In the genomic region with DNA sequence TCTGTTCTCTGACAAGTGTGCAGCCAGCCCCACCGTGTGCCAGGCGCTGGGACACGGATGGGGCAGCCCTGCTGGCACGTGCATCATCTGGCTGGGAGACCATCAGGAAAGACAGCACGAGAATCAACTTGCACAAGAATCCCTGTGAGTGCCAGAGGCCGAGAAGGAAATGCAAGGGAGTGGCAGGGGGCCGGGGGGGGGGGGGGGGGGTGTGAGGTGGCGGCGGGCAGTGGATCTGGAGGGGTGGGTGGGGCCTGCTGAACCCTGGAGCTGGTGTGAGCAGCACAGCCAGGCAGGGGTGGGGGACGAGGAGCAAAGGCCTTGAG, we compare ENCODE assay signal across 19 cellular contexts. TPM values are rescaled to one million over a fixed set of nuclear protein-coding genes. Genes with fewer than 3 reads are reported as not detected.
DNase-seq lines count a peak whose midpoint lies in the region; ATAC-seq and TF ChIP-seq lines count a peak whose summit lies in the region.
"Had no signal": no experiment of that assay in that cellular context is flagged by ENCODE, and none has a peak within 500 bp of the region (broad histone marks: within the 10 kb centered on the region; RNA-seq: fewer than 3 reads in every experiment).

No MANE protein-coding gene starts in this region.

- peak overlapping the region; percentile 89; the same call in 1 of the 2 replicates for H3K27ac Mint-ChIP-seq in WTC11
- H3K27ac Mint-ChIP-seq in CD8-positive, alpha-beta memory T cell: no peak overlapping the region
- H3K27ac Mint-ChIP-seq: activated naive CD8-positive, alpha-beta T cell treated with anti-CD3 and anti-CD28 coated beads, Interleukin-2, amount 50 U/mL, for 24 hours; CD4-positive, alpha-beta T cell had no signal

- peaks cover 60% of the 10 kb centered on the region for H3K4me1 Mint-ChIP-seq in WTC11
- H3K4me1 Mint-ChIP-seq in CD8-positive, alpha-beta memory T cell: no peaks in the 10 kb centered on the region
- H3K4me1 Mint-ChIP-seq: activated naive CD8-positive, alpha-beta T cell treated with anti-CD3 and anti-CD28 coated beads, Interleukin-2, amount 50 U/mL, for 24 hours had no signal

- POLR2A ChIA-PET in WTC11 (lab: Charles Lee): no interaction called here
- POLR2A ChIA-PET in CD8-positive, alpha-beta memory T cell (lab: Charles Lee): no interaction called here

- in situ Hi-C loops in GM23248 (cut with MboI): no loop called here

- H3K36me3 Mint-ChIP-seq in WTC11: no peaks in the 10 kb centered on the region
- no peaks in the 10 kb centered on the region for H3K36me3 Mint-ChIP-seq in CD8-positive, alpha-beta memory T cell

- no peaks in the 10 kb centered on the region for H3K9me2 ChIP-seq in hepatocyte (replicated peaks; ENCODE audit: insufficient read depth)
- no peaks in the 10 kb centered on the region for H3K9me2 ChIP-seq in GM23248 (ENCODE audit: insufficient read depth)

- H4K20me1 ChIP-seq in hepatocyte (ENCODE audit: insufficient read depth, poor library complexity, severe bottlenecking): no peaks in the 10 kb centered on the region
- no peaks in the 10 kb centered on the region for H4K20me1 ChIP-seq in GM23248 (ENCODE audit: insufficient read depth)

- no peaks in the 10 kb centered on the region for H3K9me3 ChIP-seq in heart left ventricle
- H3K9me3 ChIP-seq in hepatocyte (ENCODE audit: low read depth): no peaks in the 10 kb centered on the region
- H3K9me3 ChIP-seq in CD8-positive, alpha-beta memory T cell (ENCODE audit: low read length): no peaks in the 10 kb centered on the region
- no peaks in the 10 kb centered on the region for H3K9me3 ChIP-seq in GM23248 (ENCODE audit: low read depth)
- H3K9me3 ChIP-seq: neutrophil had no signal

- no peak overlapping the region for H3K9ac ChIP-seq in GM23248

- H3K27me3 ChIP-seq in heart left ventricle: no peaks in the 10 kb centered on the region
- H3K27me3 ChIP-seq in hepatocyte: peaks cover 3% of the 10 kb centered on the region
- H3K27me3 ChIP-seq in CD8-positive, alpha-beta memory T cell (ENCODE audit: insufficient read depth, low read length, poor library complexity, severe bottlenecking): no peaks in the 10 kb centered on the region
- H3K27me3 ChIP-seq in GM23248 (replicated peaks; ENCODE audit: insufficient read depth): no peaks in the 10 kb centered on the region
- H3K27me3 ChIP-seq: neutrophil had no signal

- H3K27me3 Mint-ChIP-seq in WTC11 (ENCODE audit: low read depth): peaks cover 38% of the 10 kb centered on the region
- H3K27me3 Mint-ChIP-seq in CD8-positive, alpha-beta memory T cell: no peaks in the 10 kb centered on the region
- H3K27me3 Mint-ChIP-seq: activated naive CD8-positive, alpha-beta T cell treated with anti-CD3 and anti-CD28 coated beads, Interleukin-2, amount 50 U/mL, for 24 hours; CD4-positive, alpha-beta T cell had no signal

- TF ChIP-seq POLR2A in heart left ventricle (IDR thresholded peaks at IDR 0.05): no peak

- H3F3A ChIP-seq in GM23248 (ENCODE audit: insufficient read depth): no peaks in the 10 kb centered on the region

- no peak overlapping the region for H3K4me3 Mint-ChIP-seq in WTC11
- no peak overlapping the region for H3K4me3 Mint-ChIP-seq in CD8-positive, alpha-beta memory T cell
- H3K4me3 Mint-ChIP-seq: activated naive CD8-positive, alpha-beta T cell treated with anti-CD3 and anti-CD28 coated beads, Interleukin-2, amount 50 U/mL, for 24 hours; CD4-positive, alpha-beta T cell had no signal

- peak in 3 of 4 donors; percentile 35 to 53 (median 39) for ATAC-seq in heart left ventricle
- no peak for ATAC-seq in Right ventricle myocardium inferior
- peak; percentile 14 for ATAC-seq in WTC11
- ATAC-seq in GM18502 (IDR thresholded peaks at IDR 0.05; ENCODE audit: poor library complexity, unreplicated experiment): no peak
- no peak for ATAC-seq in GM21381 (IDR thresholded peaks at IDR 0.05; ENCODE audit: unreplicated experiment)
- ATAC-seq: activated naive CD8-positive, alpha-beta T cell treated with anti-CD3 and anti-CD28 coated beads, Interleukin-2, amount 50 U/mL, for 24 hours; left lobe of liver had no signal

- CTCF ChIA-PET in WTC11 (lab: Charles Lee): interaction anchor here (0.6 to 9.6 kb wide), 4 partner anchors 14 to 108 kb away, joined by 3 to 75 read pairs (median 6); no protein-coding TSS in a partner anchor
- CTCF ChIA-PET in CD8-positive, alpha-beta memory T cell (lab: Charles Lee): no interaction called here

- H3K9me3 Mint-ChIP-seq in WTC11: no peaks in the 10 kb centered on the region
- no peaks in the 10 kb centered on the region for H3K9me3 Mint-ChIP-seq in CD8-positive, alpha-beta memory T cell
- H3K9me3 Mint-ChIP-seq: activated naive CD8-positive, alpha-beta T cell treated with anti-CD3 and anti-CD28 coated beads, Interleukin-2, amount 50 U/mL, for 24 hours; CD4-positive, alpha-beta T cell had no signal

- H2AFZ ChIP-seq in hepatocyte: no peak overlapping the region
- H2AFZ ChIP-seq in GM23248: no peak overlapping the region

- intact Hi-C loops in heart left ventricle (cut with DNase I): loop anchor here in 1 of 10 donors (5.0 kb wide), 1 partner anchor 111 kb away; no protein-coding TSS in a partner anchor
- intact Hi-C loops in Right ventricle myocardium inferior (cut with DNase I): no loop called here

- H3K79me2 ChIP-seq in hepatocyte (no peaks in the 10 kb centered on the region), GM23248 (ENCODE audit: insufficient read depth) (no peaks in the 10 kb centered on the region)

- 27 to 46% (median 41%) methylated on average over 8 to 10 of the region's 10 CpGs for WGBS in heart left ventricle, 4 donors
- WGBS in hepatocyte (ENCODE audit: low lambda C conversion rate, missing lambda C conversion rate): 27% methylated on average over 6 of the region's 10 CpGs
- 10 to 32% methylated on average over 6 to 9 of the region's 10 CpGs for WGBS in GM23248 (ENCODE audit: low coverage in 1 of 2, low lambda C conversion rate in 2 of 2, missing lambda C conversion rate in 2 of 2), 2 experiments

- H3K36me3 ChIP-seq in heart left ventricle: no peaks in the 10 kb centered on the region
- H3K36me3 ChIP-seq in hepatocyte (replicated peaks; ENCODE audit: insufficient read depth, low read depth): no peaks in the 10 kb centered on the region
- no peaks in the 10 kb centered on the region for H3K36me3 ChIP-seq in CD8-positive, alpha-beta memory T cell (ENCODE audit: insufficient read depth, low read length)
- no peaks in the 10 kb centered on the region for H3K36me3 ChIP-seq in GM23248 (ENCODE audit: low read depth)
- H3K36me3 ChIP-seq: neutrophil had no signal

- no peak for TF ChIP-seq CTCF in heart left ventricle (IDR thresholded peaks at IDR 0.05)
- no peak for TF ChIP-seq CTCF in WTC11 (IDR thresholded peaks at IDR 0.05)
- no peak for TF ChIP-seq CTCF in hepatocyte (IDR thresholded peaks at IDR 0.05; ENCODE audit: poor library complexity)

- H3K27ac ChIP-seq in heart left ventricle (peak overlapping the region in 3 of 12 donors; percentile 30 to 59 (median 38)), hepatocyte (no peak overlapping the region), GM23248 (no peak overlapping the region)
- no peak overlapping the region for H3K27ac ChIP-seq in CD8-positive, alpha-beta memory T cell (ENCODE audit: low read depth, low read length)
- H3K27ac ChIP-seq: neutrophil had no signal

- H3K4me3 ChIP-seq in heart left ventricle (no peak overlapping the region), hepatocyte (no peak overlapping the region), GM23248 (no peak overlapping the region)
- H3K4me3 ChIP-seq in CD8-positive, alpha-beta memory T cell (ENCODE audit: low read length): no peak overlapping the region

- peak in 2 of 5 donors; percentile 41 to 74 for DNase-seq in heart left ventricle
- no peak for DNase-seq in Right ventricle myocardium inferior (ENCODE audit: missing footprints)
- no peak for DNase-seq in WTC11 (ENCODE audit: low spot score)
- peak; percentile 61 for DNase-seq in hepatocyte (ENCODE audit: low spot score)
- no peak for DNase-seq in CD8-positive, alpha-beta memory T cell
- no peak for DNase-seq in GM23248
- DNase-seq: activated CD4-positive, alpha-beta T cell treated with anti-CD3 and anti-CD28 coated beads for 48 hours; activated CD8-positive, alpha-beta memory T cell treated with anti-CD3 and anti-CD28 coated beads, Interleukin-2, amount 50 U/mL, for 4 hours; activated naive CD8-positive, alpha-beta T cell treated with anti-CD3 and anti-CD28 coated beads, Interleukin-2, amount 50 U/mL, for 24 hours; CD4-positive, alpha-beta T cell; dermis blood vessel endothelial cell; NCI-H2029 treated with DMSO at 0.1 percent for 48 hours; retina; stimulated activated CD4-positive, alpha-beta T cell treated with anti-CD3 and anti-CD28 coated beads, Interleukin-12 subunit alpha, Interleukin-12 subunit beta, amount 100 ng/mL, for 4 hours had no signal

- H3K4me1 ChIP-seq in heart left ventricle: peaks cover 0 to 36% (median 15%) of the 10 kb centered on the region in 12 donors
- H3K4me1 ChIP-seq in hepatocyte (ENCODE audit: insufficient read depth): peaks cover 18% of the 10 kb centered on the region
- H3K4me1 ChIP-seq in CD8-positive, alpha-beta memory T cell (ENCODE audit: insufficient read depth, low read length): no peaks in the 10 kb centered on the region
- H3K4me1 ChIP-seq in GM23248 (ENCODE audit: insufficient read depth): no peaks in the 10 kb centered on the region

- H3K4me2 ChIP-seq in hepatocyte (no peak overlapping the region), GM23248 (ENCODE audit: unreplicated experiment) (no peak overlapping the region)

RNA-seq across cellular contexts. Expression of gene FLRT1, which starts 14.0 kb away (rescaled TPM):
- total RNA-seq in heart left ventricle: 1 to 10 TPM in 1 of 9 donors, under 1 TPM in 8; 0.20 to 1.4 (median 0.37) TPM
- polyA plus RNA-seq in heart left ventricle: under 1 TPM; 0.22 to 0.46 TPM
- total RNA-seq in Right ventricle myocardium inferior: 0.57 TPM
- total RNA-seq in WTC11 (2021): 0.14 to 0.20 TPM (median 0.16 TPM) in 3 replicates
- 0.43 and 0.84 TPM in 2 replicates for total RNA-seq in hepatocyte
- 0.34 and 0.61 TPM in 2 replicates for polyA plus RNA-seq in hepatocyte
- not detected for total RNA-seq in CD8-positive, alpha-beta memory T cell
- not detected for polyA plus RNA-seq in CD8-positive, alpha-beta memory T cell
- total RNA-seq in GM23248 (2014; rRNA removed; shearing (Covaris generic)): 0.22 TPM in 1 of 2 replicates, not detected in the other
- 0.09 TPM in 1 of 2 replicates, not detected in the other for polyA plus RNA-seq in GM23248 (2016; fragmentation: Nextera tagmentation; extraction: Ambion mirVana)
- total RNA-seq: CD4-positive, alpha-beta T cell; dermis blood vessel endothelial cell; left lobe of liver; mononuclear cell had no signal

RNA-seq across cellular contexts. Expression of gene OTUB1, which starts 35.5 kb away (rescaled TPM):
- total RNA-seq in heart left ventricle (10 to 100 TPM; 47.4 to 73.1 (median 54.5) TPM), Right ventricle myocardium inferior (55.6 TPM), WTC11 (2021) (94.3 to 112 TPM (median 99.3 TPM) in 3 replicates), hepatocyte (49.9 and 55.9 TPM in 2 replicates)
- polyA plus RNA-seq in heart left ventricle (10 to 100 TPM; 46.7 to 83.1 TPM), hepatocyte (152 and 196 TPM in 2 replicates), GM23248 (2016; fragmentation: Nextera tagmentation; extraction: Ambion mirVana) (123 and 130 TPM in 2 replicates)
- 10 to 100 TPM; 75.8 to 85.0 TPM for total RNA-seq in CD8-positive, alpha-beta memory T cell
- polyA plus RNA-seq in CD8-positive, alpha-beta memory T cell: 135 TPM
- 35.5 and 48.3 TPM in 2 replicates for total RNA-seq in GM23248 (2014; rRNA removed; shearing (Covaris generic))

RNA-seq across cellular contexts. Expression of gene COX8A, which starts 47.3 kb away (rescaled TPM):
- total RNA-seq in heart left ventricle (1,000 to 10,000 TPM in 4 of 9 donors, 100 to 1,000 TPM in 5; 673 to 1,925 (median 988) TPM), Right ventricle myocardium inferior (1,159 TPM), WTC11 (2021) (518 to 587 TPM (median 554 TPM) in 3 replicates), hepatocyte (430 and 436 TPM in 2 replicates)
- polyA plus RNA-seq in heart left ventricle (1,000 to 10,000 TPM; 2,141 to 2,448 TPM), hepatocyte (463 TPM in 2 replicates), GM23248 (2016; fragmentation: Nextera tagmentation; extraction: Ambion mirVana) (397 and 417 TPM in 2 replicates)
- total RNA-seq in CD8-positive, alpha-beta memory T cell: 100 to 1,000 TPM; 373 to 424 TPM
- 388 TPM for polyA plus RNA-seq in CD8-positive, alpha-beta memory T cell
- 358 and 388 TPM in 2 replicates for total RNA-seq in GM23248 (2014; rRNA removed; shearing (Covaris generic))

Comparison
In these comparisons a context has a peak if more than half of its experiments do, and no peak if none do; other contexts are left out.
1. ATAC-seq: peak in heart left ventricle (3 of 4) and WTC11 (single experiment); none in Right ventricle myocardium inferior (single experiment), GM18502 (single experiment) and GM21381 (single experiment).